In genomic region chr7:149869867-149870266, GRCh38 we compare ENCODE assay signal across 1 cellular context.
A peak's percentile ranks its signal among the peaks of the same experiment; 100 is the strongest.
TF ChIP-seq lines count a peak whose summit lies in the region.

No MANE protein-coding gene starts in this region.

TF ChIP-seq in GM12878, 131 proteins besides CTCF, POLR2A, EP300 and RAD21:
- TF ChIP-seq TCF3 (IDR thresholded peaks at IDR 0.05; ENCODE audit: borderline replicate concordance, insufficient read depth, low read depth, low read length), result no peak
- TF ChIP-seq RFX5 (IDR thresholded peaks at IDR 0.05; ENCODE audit: low read depth, low read length), result no peak
- TF ChIP-seq TARDBP (IDR thresholded peaks at IDR 0.05; ENCODE audit: borderline replicate concordance), result no peak
- no peak for TF ChIP-seq ZBTB4 (CRISPR knock-in tag; IDR thresholded peaks at IDR 0.05)
- TF ChIP-seq SP1 (IDR thresholded peaks at IDR 0.05; ENCODE audit: low read depth, low read length), result no peak
- TF ChIP-seq RUNX3 (IDR thresholded peaks at IDR 0.05; ENCODE audit: low read length), result peak; percentile 65
- no peak for TF ChIP-seq BHLHE40 (IDR thresholded peaks at IDR 0.05; ENCODE audit: borderline replicate concordance in 1 of 2, low read depth in 2 of 2, low read length in 1 of 2)
- TF ChIP-seq MEF2B (IDR thresholded peaks at IDR 0.05; ENCODE audit: partially characterized antibody, poor library complexity, severe bottlenecking), result peak; percentile 72
- TF ChIP-seq CEBPB (IDR thresholded peaks at IDR 0.05; ENCODE audit: borderline replicate concordance in 1 of 2, low read depth in 2 of 2, low read length in 2 of 2), result no peak
